11 cellular contexts compared by ENCODE assay signal in genomic region chr2:21371499-21372003, GRCh38.
"Had no signal": no experiment of that assay in that cellular context is flagged by ENCODE, and none has a peak within 500 bp of the region (broad histone marks: within the 10 kb centered on the region; RNA-seq: fewer than 3 reads in every experiment).

No MANE protein-coding gene starts in this region.

- H3K4me3 ChIP-seq: GM23248, GM23338, HAP-1 had no signal

- H3K4me1 ChIP-seq: HAP-1 had no signal

- H3K9me3 ChIP-seq: HAP-1 had no signal

- DNase-seq: GM23248, GOT3, H7, H9, HCEC 1CT, HFFc6 had no signal

- FAIRE-seq: H1, H54 had no signal

- H2AFZ ChIP-seq: GM23248, GM23338 had no signal

- H3K4me2 ChIP-seq: GM23338 had no signal

- H3K9ac ChIP-seq: GM23248 had no signal

- H3K36me3 ChIP-seq: HAP-1 had no signal

- ATAC-seq: GM23338, HCT116 had no signal

- H3K27ac ChIP-seq: GM23248 had no signal
